ENCODE assay signal across 10 cellular contexts in genomic region chr4:119729815-119730643, GRCh38.
DNase-seq lines count a peak whose midpoint lies in the region; ATAC-seq, FAIRE-seq and TF ChIP-seq lines count a peak whose summit lies in the region.
"Had no signal": no experiment of that assay in that cellular context is flagged by ENCODE, and none has a peak within 500 bp of the region (broad histone marks: within the 10 kb centered on the region; RNA-seq: fewer than 3 reads in every experiment).

No MANE protein-coding gene starts in this region.

- no peak for ATAC-seq in upper lobe of right lung
- ATAC-seq in GM21381 (IDR thresholded peaks at IDR 0.05; ENCODE audit: unreplicated experiment): no peak
- ATAC-seq in HG03097 (IDR thresholded peaks at IDR 0.05; ENCODE audit: low FRiP score, unreplicated experiment): no peak

- H3K27me3 ChIP-seq in upper lobe of right lung: no peaks in the 10 kb centered on the region

- DNase-seq in NCI-H1092 treated with DMSO at 0.1 percent for 48 hours (lab: John Stamatoyannopoulos, UW): peak; percentile 45
- DNase-seq in NCI-H1092 (lab: John Stamatoyannopoulos, UW): no peak
- DNase-seq in amniotic stem cell (lab: John Stamatoyannopoulos, UW): peak; percentile 64
- peak; percentile 28 for DNase-seq in kidney
- DNase-seq in upper lobe of right lung: no peak
- DNase-seq in islet precursor cell: no peak
- DNase-seq: stimulated activated CD4-positive, alpha-beta T cell treated with anti-CD3 and anti-CD28 coated beads, Interleukin-4, amount 100 ng/mL, for 24 hours had no signal

- intact Hi-C loops in kidney (cut with DNase I) (no loop called here), upper lobe of right lung (cut with DNase I) (no loop called here)

- no peak for FAIRE-seq in kidney (lab: Jason Lieb, UNC)
- FAIRE-seq: A204.1 had no signal

- H3K36me3 ChIP-seq in kidney (ENCODE audit: control insufficient read depth in 1 of 2, insufficient read depth in 2 of 2, low read length in 2 of 2): no peaks in the 10 kb centered on the region
- H3K36me3 ChIP-seq in upper lobe of right lung: no peaks in the 10 kb centered on the region

- H3K9ac ChIP-seq in kidney (ENCODE audit: low read length in 2 of 2): no peak overlapping the region

- H3K4me1 ChIP-seq in kidney (ENCODE audit: control insufficient read depth in 1 of 2, insufficient read depth in 1 of 2, low read depth in 1 of 2, low read length in 2 of 2): peaks cover 0 to 8% of the 10 kb centered on the region in 2 donors
- peaks cover 43% of the 10 kb centered on the region for H3K4me1 ChIP-seq in upper lobe of right lung

- H3K27ac ChIP-seq in kidney (ENCODE audit: low read depth in 2 of 2, low read length in 2 of 2): no peak overlapping the region
- peak overlapping the region; percentile 49 for H3K27ac ChIP-seq in upper lobe of right lung

- no peak for TF ChIP-seq CTCF in kidney (IDR thresholded peaks at IDR 0.05; ENCODE audit: borderline replicate concordance, extremely low read depth, insufficient read depth)
- TF ChIP-seq CTCF in upper lobe of right lung (IDR thresholded peaks at IDR 0.05): no peak

- no peak overlapping the region for H3K4me3 ChIP-seq in kidney (ENCODE audit: low read length in 2 of 2)
- H3K4me3 ChIP-seq in upper lobe of right lung: no peak overlapping the region

- H3K9me3 ChIP-seq in kidney (ENCODE audit: control insufficient read depth in 1 of 2, low read length in 2 of 2) (no peaks in the 10 kb centered on the region), upper lobe of right lung (no peaks in the 10 kb centered on the region)

Comparison
In these comparisons a context has a peak if more than half of its experiments do, and no peak if none do; other contexts are left out.
1. DNase-seq: peak in NCI-H1092 treated with DMSO at 0.1 percent for 48 hours (single experiment), amniotic stem cell (single experiment) and kidney (single experiment); none in NCI-H1092 (single experiment), upper lobe of right lung (single experiment) and islet precursor cell (single experiment).